Comparison of ENCODE assay signal across 8 cellular contexts in genomic region chr6:28944412-28945006, GRCh38.
DNase-seq lines count a peak whose midpoint lies in the region; ATAC-seq and FAIRE-seq lines count a peak whose summit lies in the region.

No MANE protein-coding gene starts in this region.

- DNase-seq in DMS79 treated with DMSO at 0.1 percent for 48 hours (lab: John Stamatoyannopoulos, UW) (peak; percentile 74), NAMALWA (ENCODE audit: low spot score) (peak; percentile 91), T-helper 1 cell (peak in 4 of 5 donors; percentile 29 to 80 (median 44)), anterior cingulate cortex (lab: John Stamatoyannopoulos, UW) (peak in 46 of 58 donors; percentile 8 to 75 (median 38)), hepatic stellate cell (ENCODE audit: low spot score) (peak; percentile 30), putamen (ENCODE audit: low spot score) (peak; percentile 83), HTR-8/SVneo (ENCODE audit: insufficient read length, low spot score) (no peak)

- no peak for ATAC-seq in GM21360 (IDR thresholded peaks at IDR 0.05; ENCODE audit: unreplicated experiment)

- no peak for FAIRE-seq in HTR-8/SVneo (lab: Jason Lieb, UNC)
